In the genomic region with DNA sequence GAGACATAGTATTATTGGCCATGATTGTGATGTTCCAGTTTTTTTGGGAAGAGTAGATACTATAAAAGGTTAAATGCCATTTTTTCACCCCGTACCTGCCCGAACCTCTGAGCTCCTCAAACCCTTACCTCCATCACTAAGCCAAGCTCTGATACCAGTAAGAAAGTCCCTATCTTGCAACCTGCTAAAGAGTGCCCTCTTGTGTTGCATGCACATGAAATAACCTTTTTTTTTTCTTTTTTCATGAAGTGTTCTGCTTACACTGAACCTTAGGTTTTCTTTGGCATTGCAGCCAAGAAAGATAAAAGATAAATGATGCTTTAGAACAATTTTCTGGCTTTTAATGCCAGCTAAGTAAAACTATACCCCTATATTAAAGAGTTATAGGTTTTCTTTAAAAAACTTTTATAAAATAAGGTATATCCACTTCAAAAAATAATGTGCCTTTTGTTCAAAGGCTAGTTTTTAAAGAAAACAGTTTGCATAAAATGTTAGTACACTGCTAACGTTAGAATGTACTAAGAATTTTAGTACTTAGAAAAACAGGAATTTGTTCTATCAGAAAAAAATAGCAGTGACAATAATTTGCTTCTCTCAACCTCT, we compare ENCODE assay signal across 8 cellular contexts.
A peak's percentile ranks its signal among the peaks of the same experiment; 100 is the strongest.
DNase-seq lines count a peak whose midpoint lies in the region; ATAC-seq, FAIRE-seq and TF ChIP-seq lines count a peak whose summit lies in the region.

No MANE protein-coding gene starts in this region.

- no peak overlapping the region for H3K27ac ChIP-seq in lower lobe of right lung

- H3K36me3 ChIP-seq in BE2C (no peaks in the 10 kb centered on the region), lower lobe of right lung (no peaks in the 10 kb centered on the region)

- H3K9me3 ChIP-seq in BE2C (no peaks in the 10 kb centered on the region), lower lobe of right lung (no peaks in the 10 kb centered on the region)

- no peak overlapping the region for H3K27ac Mint-ChIP-seq in brain

- peak; percentile 86 for FAIRE-seq in H54 (lab: Jason Lieb, UNC)

- TF ChIP-seq CTCF in BE2C (IDR thresholded peaks at IDR 0.05; ENCODE audit: low read depth, low read length) = peak; percentile 88
- TF ChIP-seq CTCF in brain (conservative IDR thresholded peaks at IDR 0.05) = peak; percentile 79 to 85
- TF ChIP-seq CTCF in lower lobe of right lung (IDR thresholded peaks at IDR 0.05) = peak; percentile 49

- H3K4me1 ChIP-seq in BE2C (0 out of 2 replicates have a peak, but pooled peaks cover 3% of the 10 kb centered on the region), lower lobe of right lung (no peaks in the 10 kb centered on the region)

- H3K27me3 Mint-ChIP-seq in brain = no peaks in the 10 kb centered on the region

- H3K36me3 Mint-ChIP-seq in brain = peaks cover 3% of the 10 kb centered on the region

- peaks cover 21% of the 10 kb centered on the region for H3K4me1 Mint-ChIP-seq in brain

- DNase-seq in BE2C (peak; percentile 42), H54 (ENCODE audit: insufficient read length, low spot score) (no peak), NCI-H2227 treated with DMSO at 0.1 percent for 48 hours (lab: John Stamatoyannopoulos, UW) (peak; percentile 43), lower lobe of right lung (no peak), posterior vena cava (ENCODE audit: low spot score) (no peak)

- H3K4me3 ChIP-seq in BE2C (ENCODE audit: low read depth, low read length) (no peak overlapping the region), lower lobe of right lung (no peak overlapping the region)

- peaks cover 0 to 5% (median 3%) of the 10 kb centered on the region in 5 experiments for H3K9me3 Mint-ChIP-seq in brain

- intact Hi-C loops in lower lobe of right lung (cut with DNase I) = no loop called here
- intact Hi-C loops in posterior vena cava (cut with DNase I) = loop anchor here in 1 of 2 donors (5.0 to 10.0 kb wide), 2 partner anchors 225 to 342 kb away; no protein-coding TSS in a partner anchor

- H3K4me3 Mint-ChIP-seq in brain = no peak overlapping the region

- ATAC-seq in lower lobe of right lung (peak in 1 of 2 donors; percentile 64), HG03045 (IDR thresholded peaks at IDR 0.05; ENCODE audit: unreplicated experiment) (no peak), GM18519 (IDR thresholded peaks at IDR 0.05; ENCODE audit: low FRiP score, unreplicated experiment) (no peak)

- no peaks in the 10 kb centered on the region; the same call in 1 of the 2 replicates for H3K27me3 ChIP-seq in BE2C
- H3K27me3 ChIP-seq in lower lobe of right lung (ENCODE audit: low read depth) = no peaks in the 10 kb centered on the region

- no peak for TF ChIP-seq POLR2A in H54 (IDR thresholded peaks at IDR 0.05; ENCODE audit: low read depth, low read length)

Comparison
In these comparisons a context has a peak if more than half of its experiments do, and no peak if none do; other contexts are left out.
1. DNase-seq: peak in BE2C (single experiment) and NCI-H2227 treated with DMSO at 0.1 percent for 48 hours (single experiment); none in H54 (single experiment), lower lobe of right lung (single experiment) and posterior vena cava (single experiment).
2. Peak in every context shown above with its lines, with median percentiles within 50 percentile points of each other: CTCF ChIP-seq.